In the genomic region with DNA sequence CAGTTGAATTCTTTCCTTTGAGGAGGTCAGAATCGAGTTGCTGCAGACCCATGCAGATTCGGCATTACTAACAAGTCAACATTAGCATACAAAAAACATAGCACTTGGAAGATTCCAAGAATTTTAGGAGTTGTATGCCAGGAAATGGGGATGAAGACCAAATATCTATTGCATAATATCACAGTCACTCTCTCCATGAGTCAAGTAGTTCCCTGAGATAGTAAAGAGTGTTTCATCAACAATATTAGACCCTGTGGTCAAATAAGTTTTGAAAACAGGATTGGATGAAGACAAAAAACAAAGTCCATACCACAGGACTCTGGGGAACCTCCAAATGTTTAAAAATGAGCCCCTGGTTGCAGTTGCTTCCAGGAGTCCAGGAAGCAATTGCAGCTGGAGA, we compare ENCODE assay signal across 14 cellular contexts. TPM values are rescaled to one million over a fixed set of nuclear protein-coding genes. Genes with fewer than 3 reads are reported as not detected.
A peak's percentile ranks its signal among the peaks of the same experiment; 100 is the strongest.
DNase-seq lines count a peak whose midpoint lies in the region; ATAC-seq, FAIRE-seq and TF ChIP-seq lines count a peak whose summit lies in the region.
"Had no signal": no experiment of that assay in that cellular context is flagged by ENCODE, and none has a peak within 500 bp of the region (broad histone marks: within the 10 kb centered on the region; RNA-seq: fewer than 3 reads in every experiment).

No MANE protein-coding gene starts in this region.

- no peaks in the 10 kb centered on the region for H3K36me3 ChIP-seq in subcutaneous abdominal adipose tissue (ENCODE audit: control insufficient read depth in 5 of 5, insufficient read depth in 5 of 5, low read length in 5 of 5)
- no peaks in the 10 kb centered on the region for H3K36me3 ChIP-seq in CD8-positive, alpha-beta memory T cell (ENCODE audit: insufficient read depth, low read length)

- DNase-seq in HT1080 (ENCODE audit: low read depth) (peak; percentile 52), chondrocyte (ENCODE audit: low spot score) (no peak), right cardiac atrium (no peak), NK-92 (lab: John Stamatoyannopoulos, UW; ENCODE audit: unreplicated experiment) (no peak), DMS153 (lab: John Stamatoyannopoulos, UW) (no peak), GM12892 (ENCODE audit: insufficient read length) (no peak)
- DNase-seq in CD8-positive, alpha-beta memory T cell = no peak
- DNase-seq: activated CD8-positive, alpha-beta memory T cell treated with anti-CD3 and anti-CD28 coated beads, Interleukin-2, amount 50 U/mL, for 4 hours; DMS79 treated with DMSO at 0.1 percent for 48 hours; NCI-H2081 treated with DMSO at 0.1 percent for 48 hours had no signal

- H3K9ac ChIP-seq in subcutaneous abdominal adipose tissue (ENCODE audit: low read length in 5 of 5) = no peak overlapping the region

- H3K36me3 Mint-ChIP-seq in chondrocyte (ENCODE audit: low read depth) = peaks cover 1% of the 10 kb centered on the region
- H3K36me3 Mint-ChIP-seq in CD8-positive, alpha-beta memory T cell = peaks cover 0 to 2% (median 0%) of the 10 kb centered on the region in 3 donors
- H3K36me3 Mint-ChIP-seq: brain had no signal

- FAIRE-seq in GM12892 (lab: Jason Lieb, UNC) = no peak

- H3K9me3 Mint-ChIP-seq in chondrocyte (ENCODE audit: low read depth) = no peaks in the 10 kb centered on the region
- no peaks in the 10 kb centered on the region for H3K9me3 Mint-ChIP-seq in CD8-positive, alpha-beta memory T cell
- H3K9me3 Mint-ChIP-seq: brain had no signal

- no peak overlapping the region for H3K4me3 Mint-ChIP-seq in chondrocyte (ENCODE audit: unreplicated experiment)
- no peak overlapping the region for H3K4me3 Mint-ChIP-seq in CD8-positive, alpha-beta memory T cell

- H3K9me3 ChIP-seq in right cardiac atrium (ENCODE audit: control insufficient read depth, low read length) = no peaks in the 10 kb centered on the region
- H3K9me3 ChIP-seq in subcutaneous abdominal adipose tissue (ENCODE audit: control insufficient read depth in 5 of 5, low read length in 5 of 5) = no peaks in the 10 kb centered on the region
- H3K9me3 ChIP-seq in CD8-positive, alpha-beta memory T cell (ENCODE audit: low read length) = no peaks in the 10 kb centered on the region

- intact Hi-C loops in right cardiac atrium (cut with DNase I) = no loop called here

- peak; percentile 78 to 87 for ATAC-seq in right cardiac atrium

- H3K4me3 ChIP-seq in right cardiac atrium (ENCODE audit: low read length) = no peak overlapping the region
- no peak overlapping the region for H3K4me3 ChIP-seq in subcutaneous abdominal adipose tissue (ENCODE audit: low read depth in 1 of 5, low read length in 5 of 5)
- H3K4me3 ChIP-seq in CD8-positive, alpha-beta memory T cell (ENCODE audit: low read length) = no peak overlapping the region

- CTCF ChIA-PET in CD8-positive, alpha-beta memory T cell (lab: Charles Lee) = interaction anchor here (2.0 kb wide), 1 partner anchor 12 kb away, joined by 4 read pairs; no protein-coding TSS in a partner anchor

- H3K4me1 ChIP-seq in right cardiac atrium (ENCODE audit: control insufficient read depth, insufficient read depth, low read length) (peaks cover 2% of the 10 kb centered on the region), subcutaneous abdominal adipose tissue (ENCODE audit: control insufficient read depth in 5 of 5, insufficient read depth in 5 of 5, low read length in 5 of 5) (peaks cover 0 to 16% (median 9%) of the 10 kb centered on the region in 5 donors)
- H3K4me1 ChIP-seq in CD8-positive, alpha-beta memory T cell (ENCODE audit: insufficient read depth, low read length) = no peaks in the 10 kb centered on the region

- H3K27me3 Mint-ChIP-seq in chondrocyte (ENCODE audit: low read depth) = peaks cover 13% of the 10 kb centered on the region
- no peaks in the 10 kb centered on the region for H3K27me3 Mint-ChIP-seq in CD8-positive, alpha-beta memory T cell

- H3K27ac ChIP-seq in right cardiac atrium (ENCODE audit: low read length) (peak overlapping the region; percentile 40), subcutaneous abdominal adipose tissue (ENCODE audit: low read depth, low read length) (peak overlapping the region; percentile 51)
- H3K27ac ChIP-seq in CD8-positive, alpha-beta memory T cell (ENCODE audit: low read depth, low read length) = no peak overlapping the region

- peaks cover 9% of the 10 kb centered on the region for H3K4me1 Mint-ChIP-seq in chondrocyte (ENCODE audit: low read depth)
- peaks cover 4 to 8% (median 7%) of the 10 kb centered on the region in 3 donors for H3K4me1 Mint-ChIP-seq in CD8-positive, alpha-beta memory T cell
- H3K4me1 Mint-ChIP-seq: brain had no signal

- no peak for TF ChIP-seq POLR2A in GM12892 (IDR thresholded peaks at IDR 0.05; ENCODE audit: low read depth, low read length)

- POLR2A ChIA-PET in CD8-positive, alpha-beta memory T cell (lab: Charles Lee) = no interaction called here

- peak overlapping the region; percentile 57 for H3K27ac Mint-ChIP-seq in chondrocyte (ENCODE audit: unreplicated experiment)
- no peak overlapping the region for H3K27ac Mint-ChIP-seq in CD8-positive, alpha-beta memory T cell

- no peak for TF ChIP-seq CTCF in chondrocyte (IDR thresholded peaks at IDR 0.05)

- 24% methylated on average over 2 of the region's 2 CpGs for WGBS in right cardiac atrium

- H3K27me3 ChIP-seq in right cardiac atrium (ENCODE audit: control insufficient read depth, insufficient read depth) = no peaks in the 10 kb centered on the region
- H3K27me3 ChIP-seq in subcutaneous abdominal adipose tissue (ENCODE audit: control insufficient read depth in 5 of 5, insufficient read depth in 4 of 5, low read length in 5 of 5) = no peaks in the 10 kb centered on the region
- H3K27me3 ChIP-seq in CD8-positive, alpha-beta memory T cell (ENCODE audit: insufficient read depth, low read length, poor library complexity, severe bottlenecking) = no peaks in the 10 kb centered on the region

RNA-seq across cellular contexts. Expression of gene FYCO1, which starts 11.0 kb away (rescaled TPM):
- 7.9 and 10.3 TPM in 2 replicates for total RNA-seq in HT1080 (2014; rRNA removed; shearing (Covaris generic))
- polyA plus RNA-seq in HT1080 (2015; cell fraction: cytosol; rRNA removed) = 9.4 and 12.1 TPM in 2 replicates
- polyA plus RNA-seq in HT1080 (2015; cell fraction: nucleus; rRNA removed) = 23.0 and 23.2 TPM in 2 replicates
- total RNA-seq in chondrocyte (28.1 to 32.3 TPM (median 31.6 TPM) in 3 replicates), right cardiac atrium (100 to 1,000 TPM in 2 of 4 donors, 10 to 100 TPM in 2; 75.8 to 114 (median 97.0) TPM)
- polyA plus RNA-seq in right cardiac atrium = 62.7 TPM
- 4.5 TPM for polyA plus RNA-seq in GM12892 (2012; ENCODE audit: missing spikeins)
- total RNA-seq in CD8-positive, alpha-beta memory T cell = 10 to 100 TPM; 13.4 to 13.7 TPM
- 11.0 TPM for polyA plus RNA-seq in CD8-positive, alpha-beta memory T cell

RNA-seq across cellular contexts. Expression of gene XCR1, which starts 20.6 kb away (rescaled TPM):
- not detected in 2 replicates for total RNA-seq in HT1080 (2014; rRNA removed; shearing (Covaris generic))
- 0.07 TPM in 1 of 2 replicates, not detected in the other for polyA plus RNA-seq in HT1080 (2015; cell fraction: cytosol; rRNA removed)
- not detected in 2 replicates for polyA plus RNA-seq in HT1080 (2015; cell fraction: nucleus; rRNA removed)
- total RNA-seq in chondrocyte = not detected in 3 replicates
- under 1 TPM in 1 of 4 donors, not detected in 3; 0.06 TPM for total RNA-seq in right cardiac atrium
- polyA plus RNA-seq in right cardiac atrium = not detected
- 0.04 TPM for polyA plus RNA-seq in GM12892 (2012; ENCODE audit: missing spikeins)
- total RNA-seq in CD8-positive, alpha-beta memory T cell = not detected
- polyA plus RNA-seq in CD8-positive, alpha-beta memory T cell = not detected
- total RNA-seq: glomerular endothelial cell, OCI-LY7 had no signal
